ENCODE assay signal across 24 cellular contexts in genomic region chr17:70217571-70217970, GRCh38. TPM values are rescaled to one million over a fixed set of nuclear protein-coding genes. Genes with fewer than 3 reads are reported as not detected.
"Had no signal": no experiment of that assay in that cellular context is flagged by ENCODE, and none has a peak within 500 bp of the region (broad histone marks: within the 10 kb centered on the region; RNA-seq: fewer than 3 reads in every experiment).

No MANE protein-coding gene starts in this region.

- H3K4me1 Mint-ChIP-seq: naive thymus-derived CD8-positive, alpha-beta T cell; nephron progenitor cell; stimulated activated effector memory CD8-positive, alpha-beta T cell treated with anti-CD3 and anti-CD28 coated beads, Interleukin-12 subunit alpha, Interleukin-12 subunit beta, amount 100 ng/mL, for 72 hours had no signal

- H3K4me3 Mint-ChIP-seq: naive thymus-derived CD8-positive, alpha-beta T cell; nephron progenitor cell; stimulated activated effector memory CD8-positive, alpha-beta T cell treated with anti-CD3 and anti-CD28 coated beads, Interleukin-12 subunit alpha, Interleukin-12 subunit beta, amount 100 ng/mL, for 72 hours; type B pancreatic cell had no signal

- H3K9me3 ChIP-seq: gastrocnemius medialis, lower lobe of right lung, prostate gland, right atrium auricular region, testis, tibial artery had no signal

- H3K36me3 Mint-ChIP-seq: naive thymus-derived CD8-positive, alpha-beta T cell; stimulated activated effector memory CD8-positive, alpha-beta T cell treated with anti-CD3 and anti-CD28 coated beads, Interleukin-12 subunit alpha, Interleukin-12 subunit beta, amount 100 ng/mL, for 72 hours; type B pancreatic cell had no signal

- DNase-seq: cortex of kidney; dorsolateral prefrontal cortex; effector CD4-positive, alpha-beta T cell; foreskin fibroblast; gastrocnemius medialis; head of caudate nucleus; left ventricle myocardium superior; lower lobe of right lung; naive thymus-derived CD8-positive, alpha-beta T cell; nephron progenitor cell; nucleus accumbens; stimulated activated CD4-positive, alpha-beta T cell treated with anti-CD3 and anti-CD28 coated beads, Interleukin-2, amount 100 ng/mL, for 24 hours; stimulated activated CD4-positive, alpha-beta T cell treated with anti-CD3 and anti-CD28 coated beads, Interleukin-4, amount 100 ng/mL, for 24 hours; stimulated activated naive CD4-positive, alpha-beta T cell treated with Interleukin-2 at 50 U/mL for 16 hours; stomach; testis; tibial artery had no signal

- H3K27ac ChIP-seq: dorsolateral prefrontal cortex, gastrocnemius medialis, lower lobe of right lung, prostate gland, right atrium auricular region, stomach, testis, tibial artery had no signal

- H3K36me3 ChIP-seq: gastrocnemius medialis, lower lobe of right lung, prostate gland, right atrium auricular region, stomach, tibial artery had no signal

- H3K4me1 ChIP-seq: gastrocnemius medialis, lower lobe of right lung, prostate gland, right atrium auricular region, stomach, testis, tibial artery had no signal

- H3K4me3 ChIP-seq: dorsolateral prefrontal cortex, gastrocnemius medialis, lower lobe of right lung, prostate gland, right atrium auricular region, stomach, testis, tibial artery had no signal

- H3K27me3 Mint-ChIP-seq: type B pancreatic cell had no signal

- H3K27me3 ChIP-seq: dorsolateral prefrontal cortex, gastrocnemius medialis, right atrium auricular region, stomach, testis, tibial artery had no signal

- ATAC-seq: esophagus mucosa; gastrocnemius medialis; left ventricle myocardium superior; lower lobe of right lung; naive thymus-derived CD8-positive, alpha-beta T cell; sciatic nerve; stimulated activated effector memory CD8-positive, alpha-beta T cell treated with anti-CD3 and anti-CD28 coated beads, Interleukin-12 subunit alpha, Interleukin-12 subunit beta, amount 100 ng/mL, for 72 hours had no signal

- H3K27ac Mint-ChIP-seq: naive thymus-derived CD8-positive, alpha-beta T cell; nephron progenitor cell; stimulated activated effector memory CD8-positive, alpha-beta T cell treated with anti-CD3 and anti-CD28 coated beads, Interleukin-12 subunit alpha, Interleukin-12 subunit beta, amount 100 ng/mL, for 72 hours; type B pancreatic cell had no signal

RNA-seq across cellular contexts. Expression of gene KCNJ2, which starts 48.2 kb away (rescaled TPM):
- total RNA-seq: naive thymus-derived CD8-positive, alpha-beta T cell; osteocyte had no signal
